8 cellular contexts compared by ENCODE assay signal in genomic region chr17:64504769-64505319, GRCh38. TPM values are rescaled to one million over a fixed set of nuclear protein-coding genes. Genes with fewer than 3 reads are reported as not detected.
DNase-seq lines count a peak whose midpoint lies in the region; ATAC-seq and TF ChIP-seq lines count a peak whose summit lies in the region.

No MANE protein-coding gene starts in this region.

- peak overlapping the region; percentile 79 to 100 (median 99) for H3K4me3 ChIP-seq in subcutaneous abdominal adipose tissue (ENCODE audit: low read depth in 1 of 5, low read length in 5 of 5)

- H3K27me3 Mint-ChIP-seq in activated T-cell treated with anti-CD3 and anti-CD28 coated beads, Interleukin-2, amount 50 U/mL, for 24 hours = no peaks in the 10 kb centered on the region

- peak overlapping the region; percentile 100 for H3K27ac Mint-ChIP-seq in activated T-cell treated with anti-CD3 and anti-CD28 coated beads, Interleukin-2, amount 50 U/mL, for 24 hours
- H3K27ac Mint-ChIP-seq in activated naive CD4-positive, alpha-beta T cell treated with anti-CD3 and anti-CD28 coated beads, Interleukin-2, amount 50 U/mL, for 72 hours = peak overlapping the region; percentile 100

- H3K27ac ChIP-seq in subcutaneous abdominal adipose tissue (ENCODE audit: low read depth, low read length) = peak overlapping the region; percentile 100

- H3K9ac ChIP-seq in subcutaneous abdominal adipose tissue (ENCODE audit: low read length in 5 of 5) = peak overlapping the region; percentile 96 to 100 (median 100)

- H3K9me3 ChIP-seq in subcutaneous abdominal adipose tissue (ENCODE audit: control insufficient read depth in 5 of 5, low read length in 5 of 5) = no peaks in the 10 kb centered on the region

- ATAC-seq in activated naive CD4-positive, alpha-beta T cell treated with anti-CD3 and anti-CD28 coated beads, Interleukin-2, amount 50 U/mL, for 72 hours = peak in 1 of 2 donors; percentile 5
- ATAC-seq in GM18505 (IDR thresholded peaks at IDR 0.05; ENCODE audit: unreplicated experiment) (no peak), GM18907 (IDR thresholded peaks at IDR 0.05; ENCODE audit: unreplicated experiment) (no peak), GM18867 (IDR thresholded peaks at IDR 0.05; ENCODE audit: unreplicated experiment) (no peak)

- DNase-seq in activated T-cell treated with anti-CD3 and anti-CD28 coated beads, Interleukin-2, amount 50 U/mL, for 24 hours = no peak
- no peak for DNase-seq in activated T-cell treated with anti-CD3 and anti-CD28 coated beads for 4 hours
- peak in 1 of 2 donors; percentile 63 for DNase-seq in activated naive CD4-positive, alpha-beta T cell treated with anti-CD3 and anti-CD28 coated beads, Interleukin-2, amount 50 U/mL, for 72 hours (ENCODE audit: low spot score in 2 of 2)
- peak; percentile 13 for DNase-seq in inferior parietal cortex (ENCODE audit: extremely low spot score)

- H3K36me3 Mint-ChIP-seq in activated T-cell treated with anti-CD3 and anti-CD28 coated beads, Interleukin-2, amount 50 U/mL, for 24 hours (ENCODE audit: low read depth) = peaks cover 91% of the 10 kb centered on the region
- H3K36me3 Mint-ChIP-seq in activated naive CD4-positive, alpha-beta T cell treated with anti-CD3 and anti-CD28 coated beads, Interleukin-2, amount 50 U/mL, for 72 hours = peaks cover 71 to 74% of the 10 kb centered on the region in 2 donors

- H3K27me3 ChIP-seq in subcutaneous abdominal adipose tissue (ENCODE audit: control insufficient read depth in 5 of 5, insufficient read depth in 4 of 5, low read length in 5 of 5) = no peaks in the 10 kb centered on the region

- H3K4me1 ChIP-seq in subcutaneous abdominal adipose tissue (ENCODE audit: control insufficient read depth in 5 of 5, insufficient read depth in 5 of 5, low read length in 5 of 5) = peaks cover 8 to 65% (median 62%) of the 10 kb centered on the region in 5 donors

- TF ChIP-seq POLR2A in GM18505 (IDR thresholded peaks at IDR 0.05; ENCODE audit: borderline replicate concordance, extremely low read depth, insufficient read depth, insufficient read length) = no peak

- H3K36me3 ChIP-seq in subcutaneous abdominal adipose tissue (ENCODE audit: control insufficient read depth in 5 of 5, insufficient read depth in 5 of 5, low read length in 5 of 5) = peaks cover 48 to 56% (median 53%) of the 10 kb centered on the region in 5 donors

- no peaks in the 10 kb centered on the region for H3K9me3 Mint-ChIP-seq in activated T-cell treated with anti-CD3 and anti-CD28 coated beads, Interleukin-2, amount 50 U/mL, for 24 hours
- H3K9me3 Mint-ChIP-seq in activated naive CD4-positive, alpha-beta T cell treated with anti-CD3 and anti-CD28 coated beads, Interleukin-2, amount 50 U/mL, for 72 hours = no peaks in the 10 kb centered on the region

- peaks cover 65% of the 10 kb centered on the region for H3K4me1 Mint-ChIP-seq in activated T-cell treated with anti-CD3 and anti-CD28 coated beads, Interleukin-2, amount 50 U/mL, for 24 hours (ENCODE audit: low read depth)

- H3K4me3 Mint-ChIP-seq in activated T-cell treated with anti-CD3 and anti-CD28 coated beads, Interleukin-2, amount 50 U/mL, for 24 hours = peak overlapping the region; percentile 98

RNA-seq across cellular contexts. Expression of gene DDX5, which starts 1.2 kb away (rescaled TPM):
- 100 to 1,000 TPM; 687 to 793 TPM for total RNA-seq in activated naive CD4-positive, alpha-beta T cell treated with anti-CD3 and anti-CD28 coated beads, Interleukin-2, amount 50 U/mL, for 72 hours

RNA-seq across cellular contexts. Expression of gene CEP95, which starts 1.9 kb away (rescaled TPM):
- 100 to 1,000 TPM in 1 of 2 donors, 10 to 100 TPM in 1; 49.5 to 142 TPM for total RNA-seq in activated naive CD4-positive, alpha-beta T cell treated with anti-CD3 and anti-CD28 coated beads, Interleukin-2, amount 50 U/mL, for 72 hours

RNA-seq across cellular contexts. Expression of gene POLG2, which starts 8.0 kb away (rescaled TPM):
- total RNA-seq in activated naive CD4-positive, alpha-beta T cell treated with anti-CD3 and anti-CD28 coated beads, Interleukin-2, amount 50 U/mL, for 72 hours = 10 to 100 TPM; 35.2 to 71.6 TPM

RNA-seq across cellular contexts. Expression of gene MILR1, which starts 55.9 kb away (rescaled TPM):
- total RNA-seq in activated naive CD4-positive, alpha-beta T cell treated with anti-CD3 and anti-CD28 coated beads, Interleukin-2, amount 50 U/mL, for 72 hours = under 1 TPM in 1 of 2 donors, not detected in 1; 0.64 TPM
